ENCODE assay signal across 8 cellular contexts in genomic region chr5:59367791-59368394, GRCh38.
A peak's percentile ranks its signal among the peaks of the same experiment; 100 is the strongest.
DNase-seq lines count a peak whose midpoint lies in the region; ATAC-seq, FAIRE-seq and TF ChIP-seq lines count a peak whose summit lies in the region.

No MANE protein-coding gene starts in this region.

- ATAC-seq in lower lobe of right lung (peak; percentile 79 to 91), GM21619 (IDR thresholded peaks at IDR 0.05; ENCODE audit: unreplicated experiment) (no peak)

- H3K4me3 ChIP-seq in lower lobe of right lung = no peak overlapping the region

- DNase-seq in AG20443 (ENCODE audit: low spot score) (peak; percentile 49), GM12892 (ENCODE audit: insufficient read length) (no peak), NCI-H1105 treated with DMSO at 0.1 percent for 48 hours (lab: John Stamatoyannopoulos, UW) (peak; percentile 20), UCSD-AML1 (lab: John Stamatoyannopoulos, UW; ENCODE audit: unreplicated experiment) (peak; percentile 39), dermis microvascular lymphatic vessel endothelial cell (ENCODE audit: low read depth in 2 of 2) (peak; percentile 27 to 76), lower lobe of right lung (peak; percentile 55)
- DNase-seq in stimulated activated CD8-positive, alpha-beta memory T cell treated with anti-CD3 and anti-CD28 coated beads, Interleukin-7, amount 100 ng/mL, for 1 hour (ENCODE audit: low read depth in 2 of 2) = peak; percentile 11 to 19

- TF ChIP-seq CTCF in lower lobe of right lung (IDR thresholded peaks at IDR 0.05) = peak; percentile 74

- peaks cover 6% of the 10 kb centered on the region for H3K4me1 ChIP-seq in lower lobe of right lung

- H3K36me3 ChIP-seq in lower lobe of right lung = no peaks in the 10 kb centered on the region

- no peak overlapping the region for H3K27ac ChIP-seq in lower lobe of right lung

- no peak for TF ChIP-seq POLR2A in GM12892 (IDR thresholded peaks at IDR 0.05; ENCODE audit: low read depth, low read length)

- intact Hi-C loops in lower lobe of right lung (cut with DNase I) = loop anchor here (5.0 kb wide), 1 partner anchor 181 kb away; no protein-coding TSS in a partner anchor

- H3K9me3 ChIP-seq in lower lobe of right lung = no peaks in the 10 kb centered on the region

- H3K27me3 ChIP-seq in lower lobe of right lung (ENCODE audit: low read depth) = no peaks in the 10 kb centered on the region

- peak; percentile 73 for FAIRE-seq in GM12892 (lab: Jason Lieb, UNC)
